14 cellular contexts compared by ENCODE assay signal in the genomic region with DNA sequence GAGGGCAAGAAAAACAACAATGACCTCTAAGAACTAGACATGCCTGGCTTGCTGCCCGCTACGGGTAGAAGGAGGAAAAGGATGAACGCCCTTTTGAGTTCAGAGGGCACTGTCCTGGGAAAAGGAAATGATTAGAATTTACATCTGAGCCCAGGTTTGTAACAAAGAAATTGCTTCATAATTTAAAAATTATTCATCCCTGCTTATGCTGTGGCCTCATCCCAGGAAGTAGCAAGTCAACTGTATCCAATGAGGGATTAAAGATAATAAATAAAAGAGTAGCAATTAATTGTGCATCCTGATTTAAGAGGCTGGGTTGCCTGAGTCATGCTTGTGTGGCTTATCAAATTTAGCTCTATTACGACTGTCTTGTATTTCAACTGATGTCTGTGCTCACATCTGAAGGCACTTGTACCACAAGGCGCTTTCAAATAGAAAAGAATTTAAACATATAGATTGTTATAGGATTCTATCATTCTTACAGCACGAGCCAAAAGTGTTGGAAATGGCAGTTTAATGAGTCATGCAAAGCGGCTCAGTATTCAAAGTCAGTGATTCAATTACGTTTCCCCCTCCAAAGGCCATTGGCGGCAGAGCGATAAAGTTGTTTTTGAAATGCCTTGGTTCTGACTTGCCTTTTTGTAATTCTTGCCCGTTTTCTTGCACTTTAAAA. TPM values are rescaled to one million over a fixed set of nuclear protein-coding genes. Genes with fewer than 3 reads are reported as not detected.
A peak's percentile ranks its signal among the peaks of the same experiment; 100 is the strongest.
DNase-seq lines count a peak whose midpoint lies in the region; TF ChIP-seq lines count a peak whose summit lies in the region.
"Had no signal": no experiment of that assay in that cellular context is flagged by ENCODE, and none has a peak within 500 bp of the region (broad histone marks: within the 10 kb centered on the region; RNA-seq: fewer than 3 reads in every experiment).

No MANE protein-coding gene starts in this region.

- TF ChIP-seq POLR2A in testis (IDR thresholded peaks at IDR 0.05) (no peak), prostate gland (IDR thresholded peaks at IDR 0.05) (no peak)

- H3K27ac ChIP-seq in brain microvascular endothelial cell (peak overlapping the region; percentile 28), testis (no peak overlapping the region), prostate gland (peak overlapping the region in 1 of 2 donors; percentile 10)
- H3K27ac ChIP-seq: colonic mucosa, spleen had no signal

- H3K36me3 Mint-ChIP-seq in mesothelial cell of epicardium: no peaks in the 10 kb centered on the region
- H3K36me3 Mint-ChIP-seq: activated naive CD4-positive, alpha-beta T cell treated with anti-CD3 and anti-CD28 coated beads, Interleukin-2, amount 10 ng/mL, durations not matched to agents 7 days and 5 days; natural killer cell had no signal

- H3K27ac Mint-ChIP-seq in mesothelial cell of epicardium: no peak overlapping the region
- H3K27ac Mint-ChIP-seq: activated naive CD4-positive, alpha-beta T cell treated with anti-CD3 and anti-CD28 coated beads, Interleukin-2, amount 10 ng/mL, durations not matched to agents 7 days and 5 days; natural killer cell had no signal

- DNase-seq in HT1080 (ENCODE audit: low read depth) (peak; percentile 61), brain microvascular endothelial cell (peak; percentile 73), glomerular endothelial cell (ENCODE audit: extremely low read depth, low read depth, low spot score) (peak; percentile 73), testis (peak; percentile 42), SW480 (ENCODE audit: low spot score) (no peak), mesothelial cell of epicardium (ENCODE audit: low spot score in 2 of 2, unreplicated experiment in 2 of 2) (no peak), prostate gland (ENCODE audit: low spot score) (no peak)
- DNase-seq: activated naive CD4-positive, alpha-beta T cell treated with anti-CD3 and anti-CD28 coated beads, Interleukin-2, amount 10 ng/mL, durations not matched to agents 7 days and 5 days; colonic mucosa; kidney; natural killer cell; NCI-H1694 treated with DMSO at 0.1 percent for 48 hours; NCI-H524 treated with DMSO at 0.1 percent for 48 hours; spleen had no signal

- H3K4me1 Mint-ChIP-seq in mesothelial cell of epicardium: peaks cover 5% of the 10 kb centered on the region
- H3K4me1 Mint-ChIP-seq: activated naive CD4-positive, alpha-beta T cell treated with anti-CD3 and anti-CD28 coated beads, Interleukin-2, amount 10 ng/mL, durations not matched to agents 7 days and 5 days had no signal

- in situ Hi-C loops in brain microvascular endothelial cell (cut with HindIII; ENCODE audit: low pct_ligation_motif_present, low sequenced_read_pairs): no loop called here

- H3K9me3 Mint-ChIP-seq in mesothelial cell of epicardium: no peaks in the 10 kb centered on the region
- H3K9me3 Mint-ChIP-seq: activated naive CD4-positive, alpha-beta T cell treated with anti-CD3 and anti-CD28 coated beads, Interleukin-2, amount 10 ng/mL, durations not matched to agents 7 days and 5 days; natural killer cell had no signal

- H3K4me3 Mint-ChIP-seq in mesothelial cell of epicardium: no peak overlapping the region
- H3K4me3 Mint-ChIP-seq: activated naive CD4-positive, alpha-beta T cell treated with anti-CD3 and anti-CD28 coated beads, Interleukin-2, amount 10 ng/mL, durations not matched to agents 7 days and 5 days; natural killer cell had no signal

- no peaks in the 10 kb centered on the region for H3K9me3 ChIP-seq in testis
- H3K9me3 ChIP-seq in prostate gland: no peaks in the 10 kb centered on the region
- H3K9me3 ChIP-seq: colonic mucosa, spleen had no signal

- TF ChIP-seq CTCF in brain microvascular endothelial cell (IDR thresholded peaks at IDR 0.05; ENCODE audit: low read depth, low read length, missing control alignments): no peak
- no peak for TF ChIP-seq CTCF in testis (IDR thresholded peaks at IDR 0.05)
- TF ChIP-seq CTCF in mesothelial cell of epicardium (IDR thresholded peaks at IDR 0.05; ENCODE audit: unreplicated experiment): no peak
- no peak for TF ChIP-seq CTCF in prostate gland (IDR thresholded peaks at IDR 0.05)

- intact Hi-C loops in testis (cut with DNase I; ENCODE audit: low total_unique reads): no loop called here
- intact Hi-C loops in prostate gland (cut with DNase I): no loop called here

- 62 to 72% methylated on average over 11 of the region's 11 CpGs for WGBS in testis, 2 donors
- WGBS in prostate gland: 34% methylated on average over 11 of the region's 11 CpGs

- H3K36me3 ChIP-seq in brain microvascular endothelial cell (replicated peaks) (no peaks in the 10 kb centered on the region), testis (ENCODE audit: low read depth, missing control alignments) (no peaks in the 10 kb centered on the region), prostate gland (no peaks in the 10 kb centered on the region)
- H3K36me3 ChIP-seq: colonic mucosa, spleen had no signal

- no peaks in the 10 kb centered on the region for H3K27me3 Mint-ChIP-seq in mesothelial cell of epicardium (ENCODE audit: low read depth)

- no peaks in the 10 kb centered on the region for H3K27me3 ChIP-seq in brain microvascular endothelial cell (replicated peaks)
- no peaks in the 10 kb centered on the region for H3K27me3 ChIP-seq in testis
- H3K27me3 ChIP-seq in prostate gland (replicated peaks; ENCODE audit: insufficient read depth): no peaks in the 10 kb centered on the region
- H3K27me3 ChIP-seq: colonic mucosa had no signal

- H3K4me1 ChIP-seq in testis (no peaks in the 10 kb centered on the region), prostate gland (replicated peaks) (peaks cover 11% of the 10 kb centered on the region)
- H3K4me1 ChIP-seq: colonic mucosa, spleen had no signal

- no peak overlapping the region for H3K4me3 ChIP-seq in brain microvascular endothelial cell (ENCODE audit: low read depth, low read length)
- H3K4me3 ChIP-seq in testis: no peak overlapping the region
- H3K4me3 ChIP-seq in prostate gland: no peak overlapping the region
- H3K4me3 ChIP-seq: colonic mucosa, spleen had no signal

RNA-seq across cellular contexts. Expression of a gene that starts 40.0 kb away (rescaled TPM):
- not detected in 2 replicates for total RNA-seq in HT1080 (2014; rRNA removed; shearing (Covaris generic))
- polyA plus RNA-seq in HT1080 (2015; cell fraction: cytosol; rRNA removed): not detected in 2 replicates
- not detected in 2 replicates for polyA plus RNA-seq in HT1080 (2015; cell fraction: nucleus; rRNA removed)
- not detected in 2 replicates for total RNA-seq in glomerular endothelial cell
- 100 to 1,000 TPM in 1 of 2 donors, 10 to 100 TPM in 1; 93.4 to 128 TPM for total RNA-seq in testis
- 54.4 TPM for polyA plus RNA-seq in testis (ENCODE audit: insufficient read depth, low read depth, low replicate concordance)
- 0.16 TPM in 1 of 3 replicates, not detected in the others for total RNA-seq in mesothelial cell of epicardium
- 10 to 100 TPM in 1 of 2 donors, not detected in 1; 85.9 TPM for total RNA-seq in prostate gland
- total RNA-seq: colonic mucosa, kidney, natural killer cell, spleen had no signal
- polyA plus RNA-seq: spleen had no signal

Comparison
In these comparisons a context has a peak if more than half of its experiments do, and no peak if none do; other contexts are left out.
1. DNase-seq: peak in HT1080 (single experiment), brain microvascular endothelial cell (single experiment), glomerular endothelial cell (single experiment) and testis (single experiment); none in SW480 (single experiment), mesothelial cell of epicardium (0 of 2) and prostate gland (single experiment).